Comparison of ENCODE assay signal across 13 cellular contexts in genomic region chr3:196504556-196504955, GRCh38. TPM values are rescaled to one million over a fixed set of nuclear protein-coding genes. Genes with fewer than 3 reads are reported as not detected.
DNase-seq lines count a peak whose midpoint lies in the region; ATAC-seq and TF ChIP-seq lines count a peak whose summit lies in the region.
"Had no signal": no experiment of that assay in that cellular context is flagged by ENCODE, and none has a peak within 500 bp of the region (broad histone marks: within the 10 kb centered on the region; RNA-seq: fewer than 3 reads in every experiment).

No MANE protein-coding gene starts in this region.

- peaks cover 3 to 4% of the 10 kb centered on the region in 2 donors for H3K36me3 Mint-ChIP-seq in CD14-positive monocyte
- H3K36me3 Mint-ChIP-seq in MCF 10A (ENCODE audit: insufficient read depth, unreplicated experiment) = no peaks in the 10 kb centered on the region
- H3K36me3 Mint-ChIP-seq in neural crest cell (ENCODE audit: low read depth) = peaks cover 13% of the 10 kb centered on the region

- TF ChIP-seq CTCF in CD14-positive monocyte (IDR thresholded peaks at IDR 0.05) (no peak), HEK293 (tag by site-specific recombination; IDR thresholded peaks at IDR 0.05) (no peak), MCF 10A (IDR thresholded peaks at IDR 0.05; ENCODE audit: unreplicated experiment) (no peak), neural crest cell (conservative IDR thresholded peaks at IDR 0.05) (no peak)

- no peaks in the 10 kb centered on the region for H3K36me3 ChIP-seq in HEK293 (ENCODE audit: control insufficient read depth in 2 of 2, insufficient read depth in 1 of 2, low read length in 2 of 2)
- H3K36me3 ChIP-seq: adrenal gland had no signal

- no peak for ATAC-seq in activated CD4-positive, CD25-positive, alpha-beta regulatory T cell treated with anti-CD3 and anti-CD28 coated beads, Interleukin-2, amount 50 U/mL, for 24 hours
- no peak for ATAC-seq in HG02642 (IDR thresholded peaks at IDR 0.05; ENCODE audit: poor library complexity, unreplicated experiment)

- H3K27ac Mint-ChIP-seq in CD14-positive monocyte (peak overlapping the region in 5 of 7 donors; percentile 18 to 98 (median 96)), MCF 10A (ENCODE audit: low read depth, unreplicated experiment) (no peak overlapping the region), neural crest cell (ENCODE audit: unreplicated experiment) (peak overlapping the region; percentile 57)

- H3K4me3 ChIP-seq in HEK293 (ENCODE audit: low read depth, low read length) = no peak overlapping the region

- H3K9me3 Mint-ChIP-seq in CD14-positive monocyte (peaks cover 4 to 18% (median 9%) of the 10 kb centered on the region in 7 donors), MCF 10A (ENCODE audit: unreplicated experiment) (no peaks in the 10 kb centered on the region), neural crest cell (peaks cover 7% of the 10 kb centered on the region)

- no peaks in the 10 kb centered on the region for H3K9me3 ChIP-seq in HEK293 (ENCODE audit: control insufficient read depth, insufficient read depth, low read depth, low read length)
- H3K9me3 ChIP-seq: adrenal gland had no signal

- H3K4me3 Mint-ChIP-seq in CD14-positive monocyte = peak overlapping the region in 1 of 2 donors; percentile 99
- peak overlapping the region; percentile 99 for H3K4me3 Mint-ChIP-seq in MCF 10A (ENCODE audit: unreplicated experiment)
- peak overlapping the region; percentile 24 for H3K4me3 Mint-ChIP-seq in neural crest cell

- intact Hi-C loops in CD14-positive monocyte (cut with micrococcal nuclease) = loop anchor here in 1 of 2 donors (5.0 kb wide), 1 partner anchor 72 kb away; the partner anchor contains the start of gene UBXN7
- intact Hi-C loops in MCF 10A (cut with micrococcal nuclease) = loop anchor here (5.0 kb wide), 3 partner anchors 167 to 252 kb away; partner anchors contain the start of genes DYNLT2B and TM4SF19

- no TSS peak for BruUV-seq in MCF 10A (replicated peaks; lab: Mats Ljungman, UMichigan)

- POLR2A ChIA-PET in HEK293 (lab: Yijun Ruan, JAX) (no interaction called here), MCF 10A (lab: Yijun Ruan, JAX) (interaction anchor here (0.6 to 4.4 kb wide), 5 partner anchors 12 to 512 kb away, joined by 3 to 41 read pairs (median 10); partner anchors contain the start of genes DYNLT2B, FBXO45 and WDR53)

- H3K27ac ChIP-seq in HEK293 (ENCODE audit: extremely low read depth, low read depth, low read length) = no peak overlapping the region

- peaks cover 0 to 2% (median 1%) of the 10 kb centered on the region in 3 donors for H3K27me3 Mint-ChIP-seq in CD14-positive monocyte (ENCODE audit: low read depth in 3 of 3)
- no peaks in the 10 kb centered on the region for H3K27me3 Mint-ChIP-seq in MCF 10A (ENCODE audit: insufficient read depth, unreplicated experiment)
- peaks cover 4% of the 10 kb centered on the region for H3K27me3 Mint-ChIP-seq in neural crest cell (ENCODE audit: low read depth)

- CTCF ChIA-PET in HEK293 (lab: Yijun Ruan, JAX) (interaction anchor here (0.8 kb wide), 2 partner anchors 14 to 18 kb away, joined by 3 to 5 read pairs; no protein-coding TSS in a partner anchor), MCF 10A (lab: Yijun Ruan, JAX) (interaction anchor here (0.6 to 0.9 kb wide), 4 partner anchors 17 to 1047 kb away, joined by 3 read pairs; no protein-coding TSS in a partner anchor)

- H3K4me1 Mint-ChIP-seq in CD14-positive monocyte = peaks cover 29% of the 10 kb centered on the region
- peaks cover 7% of the 10 kb centered on the region for H3K4me1 Mint-ChIP-seq in MCF 10A (ENCODE audit: insufficient read depth, unreplicated experiment)
- peaks cover 22% of the 10 kb centered on the region for H3K4me1 Mint-ChIP-seq in neural crest cell

- H3K4me1 ChIP-seq in HEK293 (ENCODE audit: control insufficient read depth, insufficient read depth, low read length) = no peaks in the 10 kb centered on the region

- DNase-seq in CD14-positive monocyte (ENCODE audit: low spot score) (no peak), MCF 10A (ENCODE audit: unreplicated experiment) (no peak), neural crest cell (ENCODE audit: low read depth, low spot score) (no peak), NCI-H2171 (lab: John Stamatoyannopoulos, UW) (no peak), hippocampal formation (lab: John Stamatoyannopoulos, UW) (no peak)
- DNase-seq: adrenal gland, DMS 273 treated with DMSO at 0.1 percent for 48 hours, NCI-H510A treated with DMSO at 0.1 percent for 48 hours, SIG-M5 had no signal

TF ChIP-seq in HEK293, 187 proteins besides CTCF, POLR2A, EP300 and RAD21:
- TF ChIP-seq ZNF121 (tag by site-specific recombination; IDR thresholded peaks at IDR 0.05) (peak; percentile 79; the same call in 1 of the 2 replicates), ZNF624 (tag by site-specific recombination; IDR thresholded peaks at IDR 0.05) (no peak), ZNF292 (tag by site-specific recombination; IDR thresholded peaks at IDR 0.05; ENCODE audit: borderline replicate concordance, low read depth) (no peak)
TF ChIP-seq in HEK293: peak in this region for 1.

RNA-seq across cellular contexts. Expression of gene RNF168, which starts 1.0 kb away (rescaled TPM):
- polyA plus RNA-seq in CD14-positive monocyte = 1 to 10 TPM; 4.4 to 6.7 TPM
- 25.0 and 27.0 TPM in 2 replicates for total RNA-seq in MCF 10A (2022)
- 40.7 and 44.6 TPM in 2 replicates for total RNA-seq in neural crest cell

RNA-seq across cellular contexts. Expression of gene SMCO1, which starts 10.6 kb away (rescaled TPM):
- polyA plus RNA-seq in CD14-positive monocyte = not detected
- total RNA-seq in MCF 10A (2022) = not detected in 2 replicates
- total RNA-seq in neural crest cell = not detected in 2 replicates
- total RNA-seq: adrenal gland, GM12878 had no signal
